Comparison of ENCODE assay signal across 12 cellular contexts in the genomic region with DNA sequence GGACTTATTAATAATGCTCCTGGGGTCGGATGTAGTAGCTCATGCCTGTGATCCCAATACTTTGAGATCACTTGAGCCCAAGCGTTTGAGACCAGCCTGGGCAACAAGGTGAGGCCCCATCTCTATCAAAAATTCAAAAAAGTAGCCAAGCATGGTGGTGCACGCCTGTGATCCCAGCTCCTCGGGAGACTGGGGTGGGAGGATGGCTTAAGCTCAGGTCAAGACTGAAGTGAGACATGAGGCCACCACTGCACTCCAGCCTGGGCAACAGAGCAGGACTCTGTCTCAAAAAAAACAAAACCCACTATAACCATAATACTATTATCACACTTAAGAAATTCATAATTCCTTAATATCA. TPM values are rescaled to one million over a fixed set of nuclear protein-coding genes. Genes with fewer than 3 reads are reported as not detected.
DNase-seq lines count a peak whose midpoint lies in the region; ATAC-seq and TF ChIP-seq lines count a peak whose summit lies in the region.
"Had no signal": no experiment of that assay in that cellular context is flagged by ENCODE, and none has a peak within 500 bp of the region (broad histone marks: within the 10 kb centered on the region; RNA-seq: fewer than 3 reads in every experiment).

No MANE protein-coding gene starts in this region.

- H3K4me3 ChIP-seq in BLaER1: no peak overlapping the region
- H3K4me3 ChIP-seq in CD8-positive, alpha-beta memory T cell (ENCODE audit: low read length): no peak overlapping the region
- H3K4me3 ChIP-seq: gastrocnemius medialis, GM23248, right atrium auricular region had no signal

- no peak overlapping the region for H3K9ac ChIP-seq in BLaER1
- H3K9ac ChIP-seq: GM23248 had no signal

- no peaks in the 10 kb centered on the region for H3K27me3 ChIP-seq in BLaER1
- no peaks in the 10 kb centered on the region for H3K27me3 ChIP-seq in CD8-positive, alpha-beta memory T cell (ENCODE audit: insufficient read depth, low read length, poor library complexity, severe bottlenecking)
- H3K27me3 ChIP-seq: gastrocnemius medialis, right atrium auricular region had no signal

- no peak overlapping the region for H3K27ac ChIP-seq in BLaER1
- H3K27ac ChIP-seq in CD8-positive, alpha-beta memory T cell (ENCODE audit: low read depth, low read length): no peak overlapping the region
- H3K27ac ChIP-seq: GM23248, right atrium auricular region had no signal

- H3K27ac Mint-ChIP-seq in CD8-positive, alpha-beta memory T cell: peak overlapping the region; percentile 86 to 98 (median 94)
- peak overlapping the region; percentile 79 for H3K27ac Mint-ChIP-seq in activated T-helper 17 cell treated with anti-CD3 and anti-CD28 coated beads, Interleukin-2, amount 50 U/mL, for 72 hours
- no peak overlapping the region for H3K27ac Mint-ChIP-seq in mesothelial cell of epicardium

- CTCF ChIA-PET in CD8-positive, alpha-beta memory T cell (lab: Charles Lee): interaction anchor here (0.6 to 2.6 kb wide), 3 partner anchors 8 to 65 kb away, joined by 3 to 8 read pairs (median 3); no protein-coding TSS in a partner anchor

- peak overlapping the region; percentile 86; the same call in 1 of the 2 replicates for H3K4me2 ChIP-seq in BLaER1

- peak overlapping the region in 6 of 7 donors; percentile 83 to 95 (median 92) for H3K4me3 Mint-ChIP-seq in CD8-positive, alpha-beta memory T cell
- H3K4me3 Mint-ChIP-seq in activated T-helper 17 cell treated with anti-CD3 and anti-CD28 coated beads, Interleukin-2, amount 50 U/mL, for 72 hours: peak overlapping the region; percentile 77
- H3K4me3 Mint-ChIP-seq in mesothelial cell of epicardium: peak overlapping the region; percentile 81

- no peak for DNase-seq in CD8-positive, alpha-beta memory T cell
- DNase-seq in mesothelial cell of epicardium (ENCODE audit: low spot score in 2 of 2, unreplicated experiment in 2 of 2) (no peak), NK-92 (lab: John Stamatoyannopoulos, UW; ENCODE audit: unreplicated experiment) (no peak), NCI-H226 (no peak), dermis blood vessel endothelial cell (no peak)
- DNase-seq: gastrocnemius medialis, GM23248, NCI-H1417 treated with DMSO at 0.1 percent for 48 hours had no signal

- H3K4me1 Mint-ChIP-seq in CD8-positive, alpha-beta memory T cell: peaks cover 27 to 45% (median 39%) of the 10 kb centered on the region in 3 donors
- peaks cover 17% of the 10 kb centered on the region for H3K4me1 Mint-ChIP-seq in activated T-helper 17 cell treated with anti-CD3 and anti-CD28 coated beads, Interleukin-2, amount 50 U/mL, for 72 hours
- peaks cover 34% of the 10 kb centered on the region for H3K4me1 Mint-ChIP-seq in mesothelial cell of epicardium

- peaks cover 0 to 21% (median 2%) of the 10 kb centered on the region in 3 donors for H3K36me3 Mint-ChIP-seq in CD8-positive, alpha-beta memory T cell
- peaks cover 26% of the 10 kb centered on the region for H3K36me3 Mint-ChIP-seq in activated T-helper 17 cell treated with anti-CD3 and anti-CD28 coated beads, Interleukin-2, amount 50 U/mL, for 72 hours (ENCODE audit: low read depth)
- no peaks in the 10 kb centered on the region for H3K36me3 Mint-ChIP-seq in mesothelial cell of epicardium

- no peak for TF ChIP-seq CTCF in mesothelial cell of epicardium (IDR thresholded peaks at IDR 0.05; ENCODE audit: unreplicated experiment)

- ATAC-seq in activated T-helper 17 cell treated with anti-CD3 and anti-CD28 coated beads, Interleukin-2, amount 50 U/mL, for 72 hours (replicated peaks): no peak
- ATAC-seq in GM18519 (IDR thresholded peaks at IDR 0.05; ENCODE audit: low FRiP score, unreplicated experiment): no peak
- ATAC-seq: gastrocnemius medialis had no signal

- H3K4me1 ChIP-seq in BLaER1: peaks cover 42% of the 10 kb centered on the region
- peaks cover 31% of the 10 kb centered on the region for H3K4me1 ChIP-seq in CD8-positive, alpha-beta memory T cell (ENCODE audit: insufficient read depth, low read length)

- H3K36me3 ChIP-seq in BLaER1: peaks cover 15% of the 10 kb centered on the region
- H3K36me3 ChIP-seq in CD8-positive, alpha-beta memory T cell (ENCODE audit: insufficient read depth, low read length): no peaks in the 10 kb centered on the region
- H3K36me3 ChIP-seq: gastrocnemius medialis, right atrium auricular region had no signal

- POLR2A ChIA-PET in CD8-positive, alpha-beta memory T cell (lab: Charles Lee): no interaction called here

- no peaks in the 10 kb centered on the region for H3K27me3 Mint-ChIP-seq in CD8-positive, alpha-beta memory T cell
- no peaks in the 10 kb centered on the region for H3K27me3 Mint-ChIP-seq in activated T-helper 17 cell treated with anti-CD3 and anti-CD28 coated beads, Interleukin-2, amount 50 U/mL, for 72 hours
- no peaks in the 10 kb centered on the region for H3K27me3 Mint-ChIP-seq in mesothelial cell of epicardium (ENCODE audit: low read depth)

- no peaks in the 10 kb centered on the region for H3K9me3 ChIP-seq in BLaER1
- H3K9me3 ChIP-seq in CD8-positive, alpha-beta memory T cell (ENCODE audit: low read length): no peaks in the 10 kb centered on the region
- H3K9me3 ChIP-seq: gastrocnemius medialis, right atrium auricular region had no signal

- H3K9me3 Mint-ChIP-seq in CD8-positive, alpha-beta memory T cell: no peaks in the 10 kb centered on the region
- H3K9me3 Mint-ChIP-seq in activated T-helper 17 cell treated with anti-CD3 and anti-CD28 coated beads, Interleukin-2, amount 50 U/mL, for 72 hours: no peaks in the 10 kb centered on the region
- H3K9me3 Mint-ChIP-seq in mesothelial cell of epicardium: no peaks in the 10 kb centered on the region

- peaks cover 24% of the 10 kb centered on the region for H4K20me1 ChIP-seq in BLaER1

RNA-seq across cellular contexts. Expression of a gene that starts 1.6 kb away (rescaled TPM):
- 10 to 100 TPM; 46.4 to 46.9 TPM for total RNA-seq in CD8-positive, alpha-beta memory T cell
- 111 TPM for polyA plus RNA-seq in CD8-positive, alpha-beta memory T cell
- 10 to 100 TPM; 37.7 to 72.3 TPM for total RNA-seq in activated T-helper 17 cell treated with anti-CD3 and anti-CD28 coated beads, Interleukin-2, amount 50 U/mL, for 72 hours
- total RNA-seq in mesothelial cell of epicardium (53.9 to 55.6 TPM (median 55.4 TPM) in 3 replicates), dermis blood vessel endothelial cell (115 and 126 TPM in 2 replicates)
